Comparison of ENCODE assay signal across 1 cellular context in genomic region chr12:121575952-121576615, GRCh38.
TF ChIP-seq lines count a peak whose summit lies in the region.

No MANE protein-coding gene starts in this region.

TF ChIP-seq in GM23338, 12 proteins besides CTCF, POLR2A, EP300 and RAD21 (continued from another document):
- TF ChIP-seq ZNF462 (CRISPR knock-in tag; IDR thresholded peaks at IDR 0.05): no peak
- no peak for TF ChIP-seq REST (IDR thresholded peaks at IDR 0.05; ENCODE audit: unreplicated experiment)
- no peak for TF ChIP-seq JUNB (IDR thresholded peaks at IDR 0.05; ENCODE audit: unreplicated experiment)
- TF ChIP-seq ZNF331 (CRISPR knock-in tag; IDR thresholded peaks at IDR 0.05; ENCODE audit: low read depth): no peak
- no peak for TF ChIP-seq NANOG (IDR thresholded peaks at IDR 0.05; ENCODE audit: borderline replicate concordance)
- no peak for TF ChIP-seq STAT1 (IDR thresholded peaks at IDR 0.05; ENCODE audit: unreplicated experiment)
TF ChIP-seq in GM23338: peak in this region for 0.
